2 cellular contexts compared by ENCODE assay signal in genomic region chr1:67851800-67852199, GRCh38.
TF ChIP-seq lines count a peak whose summit lies in the region.

No MANE protein-coding gene starts in this region.

TF ChIP-seq in A549, 52 proteins besides CTCF, POLR2A, EP300 and RAD21:
- no peak for TF ChIP-seq HOXB13 (CRISPR knock-in tag; IDR thresholded peaks at IDR 0.05; ENCODE audit: low read depth)
- TF ChIP-seq RNF2 (IDR thresholded peaks at IDR 0.05; ENCODE audit: borderline replicate concordance, low read depth): no peak
- no peak for TF ChIP-seq ELK1 (IDR thresholded peaks at IDR 0.05; ENCODE audit: low read depth, low read length)
- no peak for TF ChIP-seq RARB (CRISPR knock-in tag; IDR thresholded peaks at IDR 0.05)
- TF ChIP-seq BHLHE40 (IDR thresholded peaks at IDR 0.05; ENCODE audit: low read depth, low read length): no peak
- TF ChIP-seq NFE2L2 (conservative IDR thresholded peaks at IDR 0.05; ENCODE audit: low read length): no peak
- no peak for TF ChIP-seq E2F6 (IDR thresholded peaks at IDR 0.05; ENCODE audit: borderline replicate concordance, low read depth)
- no peak for TF ChIP-seq FOXS1 (CRISPR knock-in tag; IDR thresholded peaks at IDR 0.05)
- TF ChIP-seq POLR2AphosphoS2 (conservative IDR thresholded peaks at IDR 0.05; ENCODE audit: low read length): no peak
- TF ChIP-seq ZSCAN20 (CRISPR knock-in tag; IDR thresholded peaks at IDR 0.05): no peak
- no peak for TF ChIP-seq USF2 (IDR thresholded peaks at IDR 0.05)
- no peak for TF ChIP-seq TFCP2L1 (CRISPR knock-in tag; IDR thresholded peaks at IDR 0.05)

TF ChIP-seq in IMR-90, 13 proteins besides CTCF, POLR2A, EP300 and RAD21:
- TF ChIP-seq BHLHE40 (IDR thresholded peaks at IDR 0.05; ENCODE audit: low read depth, low read length) (no peak), RFX5 (IDR thresholded peaks at IDR 0.05; ENCODE audit: low read depth, low read length) (no peak), USF2 (IDR thresholded peaks at IDR 0.05; ENCODE audit: low read depth, low read length) (no peak), MAZ (IDR thresholded peaks at IDR 0.05; ENCODE audit: borderline replicate concordance, low read depth, low read length) (no peak), MAFK (IDR thresholded peaks at IDR 0.05; ENCODE audit: low read depth, low read length) (no peak)
